1 cellular context compared by ENCODE assay signal in the genomic region with DNA sequence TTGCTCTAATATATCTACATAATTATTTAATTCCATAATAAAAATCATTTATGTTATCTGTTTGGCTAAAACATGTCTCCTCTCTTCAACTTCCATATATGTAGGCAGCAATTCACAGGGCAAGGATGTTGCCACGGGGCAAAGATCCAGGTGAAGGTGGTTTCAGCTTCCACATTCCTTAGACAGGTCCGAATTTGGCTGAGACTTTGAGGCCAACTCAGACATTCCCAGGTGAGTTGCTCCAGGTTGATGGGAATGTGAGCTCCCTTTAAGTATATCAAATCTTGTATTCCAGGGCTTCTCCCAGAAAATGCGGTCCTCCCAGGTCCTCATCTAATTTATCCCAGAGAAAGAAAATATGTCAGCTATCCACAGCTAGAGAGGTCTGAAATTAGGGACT.
TF ChIP-seq lines count a peak whose summit lies in the region.

No MANE protein-coding gene starts in this region.

TF ChIP-seq in H1, 55 proteins besides CTCF, POLR2A, EP300 and RAD21:
- no peak for TF ChIP-seq CHD1 (IDR thresholded peaks at IDR 0.05; ENCODE audit: low read depth, low read length)
- TF ChIP-seq TAF7 (optimal IDR thresholded peaks at IDR 0.05; ENCODE audit: borderline replicate concordance, low read depth, low read length), result no peak
- no peak for TF ChIP-seq RNF2 (IDR thresholded peaks at IDR 0.05; ENCODE audit: borderline replicate concordance, low read depth, low read length, missing control alignments, poor library complexity, severe bottlenecking)
- no peak for TF ChIP-seq ZNF274 (IDR thresholded peaks at IDR 0.05; ENCODE audit: borderline replicate concordance, extremely low read depth, low read length)
- no peak for TF ChIP-seq CBX5 (IDR thresholded peaks at IDR 0.05; ENCODE audit: low read depth, low read length)
- TF ChIP-seq SRF (IDR thresholded peaks at IDR 0.05; ENCODE audit: low read depth, low read length), result no peak
- no peak for TF ChIP-seq BRCA1 (IDR thresholded peaks at IDR 0.05; ENCODE audit: low read depth, low read length)
- no peak for TF ChIP-seq SP2 (IDR thresholded peaks at IDR 0.05; ENCODE audit: low read length)
- no peak for TF ChIP-seq CREB1 (IDR thresholded peaks at IDR 0.05)
- TF ChIP-seq CBX8 (IDR thresholded peaks at IDR 0.05; ENCODE audit: borderline replicate concordance, low read depth, low read length), result no peak
- TF ChIP-seq PHF8 (conservative IDR thresholded peaks at IDR 0.05; ENCODE audit: low read depth, low read length), result no peak
- no peak for TF ChIP-seq SP4 (IDR thresholded peaks at IDR 0.05; ENCODE audit: low read length)
- no peak for TF ChIP-seq E2F6 (IDR thresholded peaks at IDR 0.05)
- TF ChIP-seq JUND (IDR thresholded peaks at IDR 0.05; ENCODE audit: low read length), result no peak
- no peak for TF ChIP-seq RXRA (IDR thresholded peaks at IDR 0.05; ENCODE audit: insufficient read depth, low read depth, low read length)
- TF ChIP-seq GTF2F1 (IDR thresholded peaks at IDR 0.05; ENCODE audit: borderline replicate concordance, low read depth, low read length), result no peak
